ENCODE assay signal across 18 cellular contexts in the genomic region with DNA sequence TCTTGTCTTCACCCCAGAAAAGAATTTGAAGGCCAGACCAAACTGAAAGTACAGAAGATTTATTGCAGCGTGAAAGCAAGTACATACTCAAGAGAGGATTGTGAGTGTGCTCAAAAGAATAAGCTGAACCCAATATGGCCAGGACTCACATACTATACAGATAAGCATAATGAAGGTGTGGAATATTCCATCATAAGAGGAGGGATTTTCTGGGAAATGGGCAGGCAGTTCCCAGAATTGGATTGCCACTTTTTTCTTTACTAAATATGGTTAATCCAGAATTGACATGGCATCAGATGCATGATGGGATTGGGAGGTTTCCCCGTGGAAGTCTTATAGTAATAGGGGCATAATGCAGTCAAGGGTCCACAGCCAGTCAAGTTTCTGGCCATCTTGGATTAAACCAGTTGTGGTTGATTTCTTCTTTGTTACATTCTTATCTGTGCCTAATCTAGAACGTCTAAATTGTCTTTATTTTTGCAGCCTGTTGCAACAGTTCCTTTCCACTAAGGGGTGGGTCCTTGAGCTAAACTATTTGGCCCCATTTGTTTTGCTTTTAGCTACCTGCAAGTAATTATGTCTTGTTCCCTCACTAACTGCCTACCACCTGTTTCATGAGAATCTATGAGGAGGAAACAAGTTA.
A peak's percentile ranks its signal among the peaks of the same experiment; 100 is the strongest.
DNase-seq lines count a peak whose midpoint lies in the region; ATAC-seq and TF ChIP-seq lines count a peak whose summit lies in the region.
"Had no signal": no experiment of that assay in that cellular context is flagged by ENCODE, and none has a peak within 500 bp of the region (broad histone marks: within the 10 kb centered on the region; RNA-seq: fewer than 3 reads in every experiment).

No MANE protein-coding gene starts in this region.

- H3K27ac ChIP-seq in VCaP: peak overlapping the region; percentile 45
- H3K27ac ChIP-seq: brain microvascular endothelial cell, gastroesophageal sphincter, left ventricle myocardium inferior had no signal

- no peak for TF ChIP-seq CTCF in VCaP (conservative IDR thresholded peaks at IDR 0.05)

- H3K4me1 Mint-ChIP-seq in activated naive CD4-positive, alpha-beta T cell treated with anti-CD3 and anti-CD28 coated beads, Interleukin-2, amount 10 ng/mL, durations not matched to agents 7 days and 5 days: peaks cover 62% of the 10 kb centered on the region
- H3K4me1 Mint-ChIP-seq in dendritic cell treated with granulocyte-macrophage colony-stimulating factor and Interleukin-4, amounts not matched to agents 40 ng/mL and 50 ng/mL, for 4 days (ENCODE audit: low read depth): peaks cover 26% of the 10 kb centered on the region
- H3K4me1 Mint-ChIP-seq in stimulated activated naive CD8-positive, alpha-beta T cell treated with anti-CD3 and anti-CD28 coated beads, Interleukin-15, amount 100 ng/mL, for 72 hours: peaks cover 61% of the 10 kb centered on the region

- H3K4me3 Mint-ChIP-seq in activated naive CD4-positive, alpha-beta T cell treated with anti-CD3 and anti-CD28 coated beads, Interleukin-2, amount 10 ng/mL, durations not matched to agents 7 days and 5 days: peak overlapping the region; percentile 45
- H3K4me3 Mint-ChIP-seq in dendritic cell treated with granulocyte-macrophage colony-stimulating factor and Interleukin-4, amounts not matched to agents 40 ng/mL and 50 ng/mL, for 4 days: no peak overlapping the region
- H3K4me3 Mint-ChIP-seq in stimulated activated naive CD8-positive, alpha-beta T cell treated with anti-CD3 and anti-CD28 coated beads, Interleukin-15, amount 100 ng/mL, for 72 hours: peak overlapping the region; percentile 60 to 72

- H3K27ac Mint-ChIP-seq in activated naive CD4-positive, alpha-beta T cell treated with anti-CD3 and anti-CD28 coated beads, Interleukin-2, amount 10 ng/mL, durations not matched to agents 7 days and 5 days: peak overlapping the region; percentile 71
- H3K27ac Mint-ChIP-seq in dendritic cell treated with granulocyte-macrophage colony-stimulating factor and Interleukin-4, amounts not matched to agents 40 ng/mL and 50 ng/mL, for 4 days: peak overlapping the region; percentile 61
- peak overlapping the region; percentile 68 to 75 for H3K27ac Mint-ChIP-seq in stimulated activated naive CD8-positive, alpha-beta T cell treated with anti-CD3 and anti-CD28 coated beads, Interleukin-15, amount 100 ng/mL, for 72 hours

- peak; percentile 76 for ATAC-seq in stimulated activated naive CD8-positive, alpha-beta T cell treated with anti-CD3 and anti-CD28 coated beads, Interleukin-15, amount 100 ng/mL, for 72 hours
- ATAC-seq: gastroesophageal sphincter, HepG2 had no signal

- intact Hi-C loops in dendritic cell treated with granulocyte-macrophage colony-stimulating factor and Interleukin-4, amounts not matched to agents 40 ng/mL and 50 ng/mL, for 4 days (cut with micrococcal nuclease): no loop called here

- H3K9me3 Mint-ChIP-seq in activated naive CD4-positive, alpha-beta T cell treated with anti-CD3 and anti-CD28 coated beads, Interleukin-2, amount 10 ng/mL, durations not matched to agents 7 days and 5 days: peaks cover 2% of the 10 kb centered on the region
- no peaks in the 10 kb centered on the region for H3K9me3 Mint-ChIP-seq in dendritic cell treated with granulocyte-macrophage colony-stimulating factor and Interleukin-4, amounts not matched to agents 40 ng/mL and 50 ng/mL, for 4 days
- peaks cover 0 to 5% of the 10 kb centered on the region in 2 donors for H3K9me3 Mint-ChIP-seq in stimulated activated naive CD8-positive, alpha-beta T cell treated with anti-CD3 and anti-CD28 coated beads, Interleukin-15, amount 100 ng/mL, for 72 hours

- CTCF ChIA-PET in activated naive CD4-positive, alpha-beta T cell treated with anti-CD3 and anti-CD28 coated beads, Interleukin-2, amount 10 ng/mL, durations not matched to agents 7 days and 5 days (lab: Charles Lee): no interaction called here
- CTCF ChIA-PET in HEK293T (lab: Yijun Ruan, JAX): no interaction called here

- H3K36me3 Mint-ChIP-seq in activated naive CD4-positive, alpha-beta T cell treated with anti-CD3 and anti-CD28 coated beads, Interleukin-2, amount 10 ng/mL, durations not matched to agents 7 days and 5 days: peaks cover 71% of the 10 kb centered on the region
- peaks cover 47% of the 10 kb centered on the region for H3K36me3 Mint-ChIP-seq in dendritic cell treated with granulocyte-macrophage colony-stimulating factor and Interleukin-4, amounts not matched to agents 40 ng/mL and 50 ng/mL, for 4 days (ENCODE audit: low read depth)

- H3K27me3 Mint-ChIP-seq in activated naive CD4-positive, alpha-beta T cell treated with anti-CD3 and anti-CD28 coated beads, Interleukin-2, amount 10 ng/mL, durations not matched to agents 7 days and 5 days: no peaks in the 10 kb centered on the region
- H3K27me3 Mint-ChIP-seq in dendritic cell treated with granulocyte-macrophage colony-stimulating factor and Interleukin-4, amounts not matched to agents 40 ng/mL and 50 ng/mL, for 4 days: no peaks in the 10 kb centered on the region
- H3K27me3 Mint-ChIP-seq in stimulated activated naive CD8-positive, alpha-beta T cell treated with anti-CD3 and anti-CD28 coated beads, Interleukin-15, amount 100 ng/mL, for 72 hours: no peaks in the 10 kb centered on the region

- no peak for DNase-seq in activated naive CD4-positive, alpha-beta T cell treated with anti-CD3 and anti-CD28 coated beads, Interleukin-2, amount 10 ng/mL, durations not matched to agents 7 days and 5 days
- no peak for DNase-seq in activated naive CD4-positive, alpha-beta T cell treated with Interleukin-2 at 50 U/mL for 16 hours
- DNase-seq in stimulated activated naive CD8-positive, alpha-beta T cell treated with anti-CD3 and anti-CD28 coated beads, Interleukin-15, amount 100 ng/mL, for 72 hours: no peak
- DNase-seq in stimulated activated CD4-positive, alpha-beta T cell treated with anti-CD3 and anti-CD28 coated beads, Interleukin-2, amount 100 ng/mL, for 24 hours: no peak
- DNase-seq in NCI-H1417 (lab: John Stamatoyannopoulos, UW) (no peak), HEK293T (ENCODE audit: extremely low spot score) (no peak)
- DNase-seq: activated gamma-delta T cell treated with Interleukin-2 at 50 U/mL for 16 hours, brain microvascular endothelial cell, Calu3, dermis blood vessel endothelial cell, left ventricle myocardium inferior, NCI-H2029 treated with DMSO at 0.1 percent for 48 hours, NCI-H526 treated with DMSO at 0.1 percent for 48 hours, T1000 had no signal

- POLR2A ChIA-PET in HEK293T (lab: Yijun Ruan, JAX): no interaction called here

TF ChIP-seq in HEK293T, 16 proteins besides CTCF, POLR2A, EP300 and RAD21:
- TF ChIP-seq BHLHE40 (IDR thresholded peaks at IDR 0.05; ENCODE audit: borderline replicate concordance) (no peak), ELF4 (IDR thresholded peaks at IDR 0.05) (no peak), SUZ12 (IDR thresholded peaks at IDR 0.05) (no peak), FOXK2 (IDR thresholded peaks at IDR 0.05) (no peak), CTBP1 (IDR thresholded peaks at IDR 0.05; ENCODE audit: borderline replicate concordance) (no peak), NFRKB (IDR thresholded peaks at IDR 0.05) (no peak), FOXA1 (IDR thresholded peaks at IDR 0.05) (no peak), TARDBP (IDR thresholded peaks at IDR 0.05) (no peak), HDGF (IDR thresholded peaks at IDR 0.05; ENCODE audit: borderline replicate concordance) (no peak), FOXM1 (IDR thresholded peaks at IDR 0.05; ENCODE audit: borderline replicate concordance) (no peak)
